ENCODE assay signal across 11 cellular contexts in genomic region chr1:212467843-212468482, GRCh38. TPM values are rescaled to one million over a fixed set of nuclear protein-coding genes. Genes with fewer than 3 reads are reported as not detected.
DNase-seq lines count a peak whose midpoint lies in the region; ATAC-seq and TF ChIP-seq lines count a peak whose summit lies in the region.
"Had no signal": no experiment of that assay in that cellular context is flagged by ENCODE, and none has a peak within 500 bp of the region (broad histone marks: within the 10 kb centered on the region; RNA-seq: fewer than 3 reads in every experiment).

No MANE protein-coding gene starts in this region.

- H3K27ac ChIP-seq in layer of hippocampus (ENCODE audit: low read depth, low read length), result peak overlapping the region; percentile 86
- H3K27ac ChIP-seq: sigmoid colon had no signal

- peaks cover 19% of the 10 kb centered on the region for H3K27me3 Mint-ChIP-seq in T-helper 17 cell

- no peaks in the 10 kb centered on the region for H3K36me3 Mint-ChIP-seq in T-helper 17 cell (ENCODE audit: low read depth)

- peak; percentile 53 for DNase-seq in COLO829 (ENCODE audit: low spot score)
- peak; percentile 12 for DNase-seq in GM12865 (ENCODE audit: low read depth)
- DNase-seq in T-helper 17 cell, result no peak
- no peak for DNase-seq in left lobe of liver (ENCODE audit: low spot score)
- DNase-seq in SHP77 (lab: John Stamatoyannopoulos, UW), result no peak
- DNase-seq: activated CD4-positive, CD25-positive, alpha-beta regulatory T cell; NCI-H1092 had no signal

- H3K27ac Mint-ChIP-seq in T-helper 17 cell, result no peak overlapping the region

- ATAC-seq in T-helper 17 cell, result peak; percentile 27
- ATAC-seq in HG03378 (IDR thresholded peaks at IDR 0.05; ENCODE audit: unreplicated experiment), result no peak
- no peak for ATAC-seq in left lobe of liver
- no peak for ATAC-seq in GM21381 (IDR thresholded peaks at IDR 0.05; ENCODE audit: unreplicated experiment)

- H3K4me1 Mint-ChIP-seq in T-helper 17 cell, result peaks cover 2% of the 10 kb centered on the region

- H3K27me3 ChIP-seq in layer of hippocampus (ENCODE audit: control insufficient read depth, insufficient read depth, low read length), result no peaks in the 10 kb centered on the region
- H3K27me3 ChIP-seq: sigmoid colon had no signal

- no peak overlapping the region for H3K4me3 Mint-ChIP-seq in T-helper 17 cell

- TF ChIP-seq CTCF in GM12865 (IDR thresholded peaks at IDR 0.05; ENCODE audit: insufficient read depth, low read depth, low read length, missing control alignments), result no peak

- no peak overlapping the region for H3K4me3 ChIP-seq in GM12865 (ENCODE audit: low read depth, low read length)
- H3K4me3 ChIP-seq: sigmoid colon had no signal

- no peaks in the 10 kb centered on the region for H3K9me3 ChIP-seq in T-helper 17 cell (ENCODE audit: control insufficient read depth, low read length, poor library complexity, severe bottlenecking)
- H3K9me3 ChIP-seq: sigmoid colon had no signal

RNA-seq across cellular contexts. Expression of gene NENF, which starts 35.2 kb away (rescaled TPM):
- total RNA-seq in T-helper 17 cell, result 10 to 100 TPM; 15.4 to 23.3 TPM
- total RNA-seq in left lobe of liver, result 23.8 TPM

RNA-seq across cellular contexts. Expression of gene PACC1, which starts 53.3 kb away (rescaled TPM):
- 1 to 10 TPM; 4.7 to 8.2 TPM for total RNA-seq in T-helper 17 cell
- 1.2 TPM for total RNA-seq in left lobe of liver

Comparison
In these comparisons a context has a peak if more than half of its experiments do, and no peak if none do; other contexts are left out.
1. DNase-seq: peak in COLO829 (single experiment) and GM12865 (single experiment); none in T-helper 17 cell (0 of 3), left lobe of liver (single experiment) and SHP77 (0 of 2).